7 cellular contexts compared by ENCODE assay signal in genomic region chr2:101751875-101752619, GRCh38. TPM values are rescaled to one million over a fixed set of nuclear protein-coding genes. Genes with fewer than 3 reads are reported as not detected.
A peak's percentile ranks its signal among the peaks of the same experiment; 100 is the strongest.
DNase-seq lines count a peak whose midpoint lies in the region; ATAC-seq and TF ChIP-seq lines count a peak whose summit lies in the region.

No MANE protein-coding gene starts in this region.

- H3K9me3 ChIP-seq in neuronal stem cell (replicated peaks in 1 of 2; ENCODE audit: control insufficient read depth in 2 of 2, insufficient read depth in 1 of 2, low read depth in 1 of 2, low read length in 2 of 2) = no peaks in the 10 kb centered on the region

- no peak overlapping the region for H2BK15ac ChIP-seq in neuronal stem cell (ENCODE audit: low read length)

- H3K4me1 ChIP-seq in neuronal stem cell (ENCODE audit: control insufficient read depth in 2 of 2, insufficient read depth in 1 of 2, low read depth in 1 of 2, low read length in 2 of 2) = peaks cover 20 to 30% of the 10 kb centered on the region in 2 donors

- no peak overlapping the region for H4K91ac ChIP-seq in neuronal stem cell (ENCODE audit: low read depth, low read length, poor library complexity)

- H3K14ac ChIP-seq in neuronal stem cell (ENCODE audit: low read length) = no peak overlapping the region

- H3K36me3 Mint-ChIP-seq in chondrocyte (ENCODE audit: low read depth) = peaks cover 1% of the 10 kb centered on the region

- DNase-seq in chondrocyte (ENCODE audit: low spot score) (no peak), cerebellar cortex (ENCODE audit: low spot score) (no peak), neuronal stem cell (ENCODE audit: low spot score) (no peak), NCI-H2081 treated with DMSO at 0.1 percent for 48 hours (lab: John Stamatoyannopoulos, UW) (no peak)

- no peak overlapping the region for H2BK120ac ChIP-seq in neuronal stem cell (ENCODE audit: low read depth, low read length)

- no peaks in the 10 kb centered on the region for H3K9me3 Mint-ChIP-seq in chondrocyte (ENCODE audit: low read depth)

- H3K4me3 Mint-ChIP-seq in chondrocyte (ENCODE audit: unreplicated experiment) = no peak overlapping the region

- H2AK5ac ChIP-seq in neuronal stem cell (ENCODE audit: low read depth, low read length) = no peak overlapping the region

- H3K27ac ChIP-seq in temporal lobe (ENCODE audit: low read depth, low read length) (peak overlapping the region; percentile 96), neuronal stem cell (replicated peaks; ENCODE audit: low read length) (no peak overlapping the region)

- H3K27me3 Mint-ChIP-seq in chondrocyte (ENCODE audit: low read depth) = no peaks in the 10 kb centered on the region

- H3K18ac ChIP-seq in neuronal stem cell (ENCODE audit: low read length) = no peak overlapping the region

- no peak overlapping the region for H2BK12ac ChIP-seq in neuronal stem cell (ENCODE audit: low read length)

- ATAC-seq in GM19463 (IDR thresholded peaks at IDR 0.05; ENCODE audit: unreplicated experiment) (peak; percentile 76), HG03196 (IDR thresholded peaks at IDR 0.05; ENCODE audit: unreplicated experiment) (peak; percentile 85)

- H3K27ac Mint-ChIP-seq in chondrocyte (ENCODE audit: unreplicated experiment) = peak overlapping the region; percentile 80

- H3K4me1 Mint-ChIP-seq in chondrocyte (ENCODE audit: low read depth) = peaks cover 76% of the 10 kb centered on the region

- H2AFZ ChIP-seq in neuronal stem cell (ENCODE audit: low read length) = no peak overlapping the region

- H3K4me2 ChIP-seq in neuronal stem cell (ENCODE audit: insufficient read depth, low read length, poor library complexity, severe bottlenecking) = no peak overlapping the region

- no peak overlapping the region for H2BK5ac ChIP-seq in neuronal stem cell (ENCODE audit: low read length)

- no peak overlapping the region for H3K4ac ChIP-seq in neuronal stem cell (ENCODE audit: low read length)

- no peak overlapping the region for H3K4me3 ChIP-seq in neuronal stem cell (ENCODE audit: low read length in 2 of 2)

- H3K23ac ChIP-seq in neuronal stem cell (ENCODE audit: low read depth, low read length, poor library complexity) = no peak overlapping the region

- peaks cover 0 to 2% of the 10 kb centered on the region in 2 donors for H3K36me3 ChIP-seq in neuronal stem cell (replicated peaks in 1 of 2; ENCODE audit: control insufficient read depth in 2 of 2, insufficient read depth in 2 of 2, low read length in 2 of 2)

- H4K8ac ChIP-seq in neuronal stem cell (ENCODE audit: low read depth, low read length) = no peak overlapping the region

- TF ChIP-seq CTCF in chondrocyte (IDR thresholded peaks at IDR 0.05) = no peak

- H3K27me3 ChIP-seq in neuronal stem cell (ENCODE audit: control insufficient read depth in 3 of 3, insufficient read depth in 3 of 3, low read depth in 1 of 3, low read length in 3 of 3) = no peaks in the 10 kb centered on the region

- no peak overlapping the region for H3K9ac ChIP-seq in neuronal stem cell (ENCODE audit: low read depth, low read length, poor library complexity)

- H3K79me1 ChIP-seq in neuronal stem cell (ENCODE audit: low read depth, low read length) = peaks cover 3% of the 10 kb centered on the region

- no CpG with 5 or more reads among the region's 3 CpGs for WGBS in neuronal stem cell (ENCODE audit: extremely low coverage in 2 of 2, insufficient read length in 2 of 2, insufficient replicate concordance in 1 of 2), 2 donors

RNA-seq across cellular contexts. Expression of gene MAP4K4, which starts 54.5 kb away (rescaled TPM):
- total RNA-seq in chondrocyte (98.2 to 122 TPM (median 121 TPM) in 3 replicates), temporal lobe (169 TPM)
- polyA plus RNA-seq in neuronal stem cell (2013, experiment 1 of 2) = 89.8 TPM
- 89.7 TPM for polyA plus RNA-seq in neuronal stem cell (2013, experiment 2 of 2)
